17 cellular contexts compared by ENCODE assay signal in genomic region chr6:134238960-134239795, GRCh38.
DNase-seq lines count a peak whose midpoint lies in the region; ATAC-seq and TF ChIP-seq lines count a peak whose summit lies in the region.
"Had no signal": no experiment of that assay in that cellular context is flagged by ENCODE, and none has a peak within 500 bp of the region (broad histone marks: within the 10 kb centered on the region; RNA-seq: fewer than 3 reads in every experiment).

No MANE protein-coding gene starts in this region.

- peak overlapping the region; percentile 47 for H3K27ac Mint-ChIP-seq in activated T-cell treated with anti-CD3 and anti-CD28 coated beads, Interleukin-2, amount 50 U/mL, for 24 hours
- H3K27ac Mint-ChIP-seq in dendritic cell treated with granulocyte-macrophage colony-stimulating factor and Interleukin-4, amounts not matched to agents 40 ng/mL and 50 ng/mL, for 4 days = peak overlapping the region; percentile 85
- H3K27ac Mint-ChIP-seq: activated naive CD4-positive, alpha-beta T cell treated with anti-CD3 and anti-CD28 coated beads, Interleukin-2, amount 50 U/mL, for 72 hours had no signal

- peaks cover 62% of the 10 kb centered on the region for H3K4me1 ChIP-seq in OCI-LY3 (ENCODE audit: low read length)
- H3K4me1 ChIP-seq: colonic mucosa had no signal

- H3K4me3 Mint-ChIP-seq in activated T-cell treated with anti-CD3 and anti-CD28 coated beads, Interleukin-2, amount 50 U/mL, for 24 hours = no peak overlapping the region
- no peak overlapping the region for H3K4me3 Mint-ChIP-seq in dendritic cell treated with granulocyte-macrophage colony-stimulating factor and Interleukin-4, amounts not matched to agents 40 ng/mL and 50 ng/mL, for 4 days

- H3K9me3 Mint-ChIP-seq in activated T-cell treated with anti-CD3 and anti-CD28 coated beads, Interleukin-2, amount 50 U/mL, for 24 hours = peaks cover 7% of the 10 kb centered on the region
- H3K9me3 Mint-ChIP-seq in dendritic cell treated with granulocyte-macrophage colony-stimulating factor and Interleukin-4, amounts not matched to agents 40 ng/mL and 50 ng/mL, for 4 days = no peaks in the 10 kb centered on the region

- H3K27me3 ChIP-seq in OCI-LY3 (ENCODE audit: low read depth, low read length) = no peaks in the 10 kb centered on the region
- H3K27me3 ChIP-seq: colonic mucosa had no signal

- no peak for ATAC-seq in GM19397 (IDR thresholded peaks at IDR 0.05; ENCODE audit: unreplicated experiment)
- ATAC-seq: activated naive CD4-positive, alpha-beta T cell treated with anti-CD3 and anti-CD28 coated beads, Interleukin-2, amount 50 U/mL, for 72 hours had no signal

- no peak for DNase-seq in activated T-cell treated with anti-CD3 and anti-CD28 coated beads, Interleukin-2, amount 50 U/mL, for 24 hours
- no peak for DNase-seq in activated T-cell treated with anti-CD3 and anti-CD28 coated beads, Interleukin-2, amount 50 U/mL, for 1 hour
- DNase-seq in pons (ENCODE audit: low spot score) (peak; percentile 61), NCI-H69 (lab: John Stamatoyannopoulos, UW) (no peak), MV-4-11 (lab: John Stamatoyannopoulos, UW) (no peak)
- DNase-seq: activated CD4-positive, alpha-beta T cell treated with anti-CD3 and anti-CD28 coated beads for 1 hour; colonic mucosa; DND-41; KG1; midbrain; NCI-H2029; stimulated activated CD4-positive, alpha-beta T cell treated with anti-CD3 and anti-CD28 coated beads, Interleukin-4, amount 100 ng/mL, for 24 hours; stimulated activated naive CD4-positive, alpha-beta T cell treated with Interleukin-2 at 50 U/mL for 16 hours had no signal

- TF ChIP-seq CTCF in OCI-LY3 (IDR thresholded peaks at IDR 0.05; ENCODE audit: low read depth, low read length) = no peak

- H3K4me1 Mint-ChIP-seq in activated T-cell treated with anti-CD3 and anti-CD28 coated beads, Interleukin-2, amount 50 U/mL, for 24 hours (ENCODE audit: low read depth) = peaks cover 58% of the 10 kb centered on the region
- H3K4me1 Mint-ChIP-seq in dendritic cell treated with granulocyte-macrophage colony-stimulating factor and Interleukin-4, amounts not matched to agents 40 ng/mL and 50 ng/mL, for 4 days (ENCODE audit: low read depth) = peaks cover 36% of the 10 kb centered on the region

- intact Hi-C loops in dendritic cell treated with granulocyte-macrophage colony-stimulating factor and Interleukin-4, amounts not matched to agents 40 ng/mL and 50 ng/mL, for 4 days (cut with micrococcal nuclease) = loop anchor here (5.0 kb wide), 1 partner anchor 198 kb away; no protein-coding TSS in a partner anchor

- no peaks in the 10 kb centered on the region for H3K9me3 ChIP-seq in OCI-LY3 (ENCODE audit: insufficient read depth, low read length)
- H3K9me3 ChIP-seq: colonic mucosa had no signal

- H3K4me3 ChIP-seq in OCI-LY3 (ENCODE audit: low read length) = no peak overlapping the region
- H3K4me3 ChIP-seq: colonic mucosa had no signal

- no peaks in the 10 kb centered on the region for H3K27me3 Mint-ChIP-seq in activated T-cell treated with anti-CD3 and anti-CD28 coated beads, Interleukin-2, amount 50 U/mL, for 24 hours
- H3K27me3 Mint-ChIP-seq in dendritic cell treated with granulocyte-macrophage colony-stimulating factor and Interleukin-4, amounts not matched to agents 40 ng/mL and 50 ng/mL, for 4 days = no peaks in the 10 kb centered on the region

- peak overlapping the region; percentile 26; the same call in 1 of the 2 replicates for H3K9ac ChIP-seq in OCI-LY3 (ENCODE audit: low read length)

- H3K79me2 ChIP-seq in OCI-LY3 (ENCODE audit: low read length) = no peaks in the 10 kb centered on the region

- H3K36me3 ChIP-seq in OCI-LY3 (replicated peaks; ENCODE audit: low read depth, low read length) = no peaks in the 10 kb centered on the region
- H3K36me3 ChIP-seq: colonic mucosa had no signal

- H4K20me1 ChIP-seq in OCI-LY3 (ENCODE audit: insufficient read depth, low read length) = no peaks in the 10 kb centered on the region

- H2AFZ ChIP-seq in OCI-LY3 (ENCODE audit: low read depth, low read length) = no peak overlapping the region; the same call in 1 of the 2 replicates

- no peaks in the 10 kb centered on the region for H3K36me3 Mint-ChIP-seq in activated T-cell treated with anti-CD3 and anti-CD28 coated beads, Interleukin-2, amount 50 U/mL, for 24 hours (ENCODE audit: low read depth)
- no peaks in the 10 kb centered on the region for H3K36me3 Mint-ChIP-seq in dendritic cell treated with granulocyte-macrophage colony-stimulating factor and Interleukin-4, amounts not matched to agents 40 ng/mL and 50 ng/mL, for 4 days (ENCODE audit: low read depth)

- peak overlapping the region; percentile 66 for H3K27ac ChIP-seq in OCI-LY3 (ENCODE audit: low read length)
- H3K27ac ChIP-seq: colonic mucosa had no signal

- peak overlapping the region; percentile 9; the same call in 1 of the 2 replicates for H3K4me2 ChIP-seq in OCI-LY3 (ENCODE audit: low read length)
